In the genomic region with DNA sequence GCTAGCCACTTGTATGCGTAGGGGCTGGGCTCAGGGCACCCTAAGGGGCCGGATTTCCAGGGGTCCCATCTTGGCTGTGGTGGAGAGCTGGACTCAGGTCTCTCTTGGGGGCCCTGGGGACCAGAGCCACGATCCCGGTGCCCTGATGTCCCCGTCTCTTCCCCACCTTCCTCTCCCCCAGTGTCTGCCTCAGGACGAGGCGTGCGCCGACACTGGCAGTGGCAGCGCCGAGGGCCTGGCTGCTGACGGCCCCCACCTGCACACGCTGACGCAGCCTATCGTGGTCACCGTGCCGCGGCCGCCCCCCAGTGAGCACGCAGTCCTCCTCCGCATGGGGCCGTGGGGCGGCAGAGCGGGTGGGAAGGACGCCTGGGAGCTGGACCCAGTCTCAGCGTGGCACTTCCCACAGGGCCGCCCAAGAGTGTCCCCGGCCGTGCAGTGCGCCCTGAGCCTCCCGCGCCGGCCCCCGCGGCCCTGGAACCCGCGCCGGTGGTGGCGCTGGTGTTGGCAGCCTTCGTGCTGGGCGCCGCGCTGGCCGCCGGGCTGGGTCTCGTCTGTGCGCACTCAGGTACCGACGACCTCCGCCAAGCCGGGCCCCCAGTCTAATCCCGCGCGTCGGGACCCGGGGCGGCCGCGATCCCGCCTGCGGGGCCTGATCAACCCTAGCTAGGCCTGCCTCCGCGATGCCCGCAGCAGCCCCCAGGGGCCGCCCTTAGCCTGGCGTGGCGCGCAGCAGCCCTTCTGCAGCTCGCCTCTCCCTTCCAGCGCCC, we compare ENCODE assay signal across 8 cellular contexts. TPM values are rescaled to one million over a fixed set of nuclear protein-coding genes. Genes with fewer than 3 reads are reported as not detected.
A peak's percentile ranks its signal among the peaks of the same experiment; 100 is the strongest.
DNase-seq lines count a peak whose midpoint lies in the region; ATAC-seq and TF ChIP-seq lines count a peak whose summit lies in the region.

No MANE protein-coding gene starts in this region.

- BruUV-seq in Calu3 (replicated peaks; lab: Mats Ljungman, UMichigan): no TSS peak

- peak; percentile 62 for DNase-seq in Calu3
- peak; percentile 74 for DNase-seq in Karpas-422
- peak; percentile 87 for DNase-seq in chondrocyte (ENCODE audit: low spot score)
- DNase-seq in left lung: peak in 1 of 2 donors; percentile 85
- DNase-seq in stimulated activated naive CD4-positive, alpha-beta T cell treated with Interleukin-2 at 50 U/mL for 16 hours (lab: John Stamatoyannopoulos, UW): peak; percentile 52
- DNase-seq in posterior vena cava (ENCODE audit: low spot score): no peak
- no peak for DNase-seq in DMS153 treated with DMSO at 0.1 percent for 48 hours (lab: John Stamatoyannopoulos, UW; ENCODE audit: unreplicated experiment)

- H3K27ac Mint-ChIP-seq in Calu3 (ENCODE audit: unreplicated experiment): no peak overlapping the region
- no peak overlapping the region for H3K27ac Mint-ChIP-seq in chondrocyte (ENCODE audit: unreplicated experiment)

- TF ChIP-seq CTCF in Calu3 (IDR thresholded peaks at IDR 0.05; ENCODE audit: unreplicated experiment): peak; percentile 62
- peak; percentile 80 for TF ChIP-seq CTCF in chondrocyte (IDR thresholded peaks at IDR 0.05)
- peak; percentile 32 to 53 for TF ChIP-seq CTCF in left lung (IDR thresholded peaks at IDR 0.05)

- H3K4me3 Mint-ChIP-seq in Calu3 (ENCODE audit: low read depth, unreplicated experiment) (peak overlapping the region; percentile 65), chondrocyte (ENCODE audit: unreplicated experiment) (peak overlapping the region; percentile 74)

- ATAC-seq in activated CD4-positive, CD25-positive, alpha-beta regulatory T cell treated with anti-CD3 and anti-CD28 coated beads, Interleukin-2, amount 50 U/mL, for 24 hours: peak; percentile 25 to 34
- no peak for ATAC-seq in left lung

- no peaks in the 10 kb centered on the region for H3K27me3 Mint-ChIP-seq in Calu3 (ENCODE audit: unreplicated experiment)
- H3K27me3 Mint-ChIP-seq in chondrocyte (ENCODE audit: low read depth): no peaks in the 10 kb centered on the region

- no peak overlapping the region for H3K27ac ChIP-seq in Karpas-422 (ENCODE audit: low read length)
- H3K27ac ChIP-seq in left lung: no peak overlapping the region

- CTCF ChIA-PET in Calu3 (lab: Charles Lee): interaction anchor here (0.7 kb wide), 1 partner anchor 26 kb away, joined by 4 read pairs; a partner anchor contains a TSS

- no peaks in the 10 kb centered on the region for H3K27me3 ChIP-seq in Karpas-422 (ENCODE audit: low read length)
- peaks cover 42 to 62% of the 10 kb centered on the region in 2 donors for H3K27me3 ChIP-seq in left lung

- peak overlapping the region; percentile 65 for H3K9ac ChIP-seq in Karpas-422 (ENCODE audit: low read length)

- H3K4me3 ChIP-seq in Karpas-422 (ENCODE audit: low read length) (peak overlapping the region; percentile 57; the same call in 1 of the 2 replicates), left lung (peak overlapping the region in 1 of 2 donors; percentile 33)

- H4K20me1 ChIP-seq in Karpas-422 (ENCODE audit: insufficient read depth, low read depth, low read length): peaks cover 16% of the 10 kb centered on the region; the same call in 1 of the 2 replicates

- H3K4me1 Mint-ChIP-seq in Calu3 (ENCODE audit: low read depth, unreplicated experiment) (peaks cover 8% of the 10 kb centered on the region), chondrocyte (ENCODE audit: low read depth) (peaks cover 40% of the 10 kb centered on the region)

- H3K9me2 ChIP-seq in Karpas-422 (replicated peaks; ENCODE audit: insufficient read depth, low read length): no peaks in the 10 kb centered on the region

- H3K36me3 Mint-ChIP-seq in Calu3 (ENCODE audit: insufficient read depth, unreplicated experiment) (peaks cover 41% of the 10 kb centered on the region), chondrocyte (ENCODE audit: low read depth) (peaks cover 4% of the 10 kb centered on the region)

- intact Hi-C loops in Calu3 (cut with micrococcal nuclease; ENCODE audit: unreplicated experiment): no loop called here
- intact Hi-C loops in left lung (cut with DNase I): no loop called here
- intact Hi-C loops in posterior vena cava (cut with DNase I): no loop called here

- H3K4me1 ChIP-seq in Karpas-422 (ENCODE audit: low read length) (peaks cover 41% of the 10 kb centered on the region), left lung (peaks cover 27 to 60% of the 10 kb centered on the region in 2 donors)

- no peak overlapping the region for H2AFZ ChIP-seq in Karpas-422 (ENCODE audit: low read length)

- no peaks in the 10 kb centered on the region for H3K79me2 ChIP-seq in Karpas-422 (ENCODE audit: low read length)

- H3K36me3 ChIP-seq in Karpas-422 (ENCODE audit: insufficient read depth, low read length): 0 out of 2 replicates have a peak, but pooled peaks cover 2% of the 10 kb centered on the region
- H3K36me3 ChIP-seq in left lung: peaks cover 0 to 25% of the 10 kb centered on the region in 2 donors

- peak overlapping the region; percentile 62 for H3K4me2 ChIP-seq in Karpas-422 (ENCODE audit: low read depth, low read length, poor library complexity, severe bottlenecking)

- H3K9me3 ChIP-seq in Karpas-422 (ENCODE audit: low read length) (no peaks in the 10 kb centered on the region), left lung (no peaks in the 10 kb centered on the region)

- H3K9me3 Mint-ChIP-seq in Calu3 (ENCODE audit: low read depth, unreplicated experiment): no peaks in the 10 kb centered on the region
- no peaks in the 10 kb centered on the region for H3K9me3 Mint-ChIP-seq in chondrocyte (ENCODE audit: low read depth)

RNA-seq across cellular contexts. Expression of a gene that starts 2.7 kb away (rescaled TPM):
- total RNA-seq in Calu3 (2022) (12.1 and 16.4 TPM in 2 replicates), chondrocyte (17.1 to 27.9 TPM (median 26.4 TPM) in 3 replicates), left lung (10 to 100 TPM; 15.2 to 20.5 TPM), posterior vena cava (10 to 100 TPM; 25.4 to 28.7 TPM)
- 9.8 and 22.0 TPM in 2 replicates for total RNA-seq in Karpas-422 (2014; rRNA removed; shearing (Covaris generic); ENCODE audit: low replicate concordance)

RNA-seq across cellular contexts. Expression of a gene that starts 2.8 kb away (rescaled TPM):
- total RNA-seq in Calu3 (2022): 0.94 and 1.6 TPM in 2 replicates
- total RNA-seq in Karpas-422 (2014; rRNA removed; shearing (Covaris generic); ENCODE audit: low replicate concordance): not detected in 2 replicates
- 8.1 to 11.6 TPM (median 11.2 TPM) in 3 replicates for total RNA-seq in chondrocyte
- under 1 TPM; 0.29 to 0.55 TPM for total RNA-seq in left lung
- 1 to 10 TPM; 1.5 to 4.4 TPM for total RNA-seq in posterior vena cava

RNA-seq across cellular contexts. Expression of a gene that starts 8.5 kb away (rescaled TPM):
- total RNA-seq in Calu3 (2022): 12.0 and 12.2 TPM in 2 replicates
- 0.18 TPM in 1 of 2 replicates, not detected in the other for total RNA-seq in Karpas-422 (2014; rRNA removed; shearing (Covaris generic); ENCODE audit: low replicate concordance)
- 21.8 to 41.5 TPM (median 36.0 TPM) in 3 replicates for total RNA-seq in chondrocyte
- total RNA-seq in left lung: 1 to 10 TPM; 6.5 to 8.5 TPM
- 10 to 100 TPM in 1 of 2 donors, 1 to 10 TPM in 1; 5.9 to 11.7 TPM for total RNA-seq in posterior vena cava

RNA-seq across cellular contexts. Expression of a gene that starts 13.8 kb away (rescaled TPM):
- total RNA-seq in Calu3 (2022) (27.0 and 28.0 TPM in 2 replicates), chondrocyte (24.4 to 27.5 TPM (median 25.7 TPM) in 3 replicates), left lung (10 to 100 TPM; 30.5 to 31.1 TPM), posterior vena cava (10 to 100 TPM; 22.2 to 26.6 TPM)
- total RNA-seq in Karpas-422 (2014; rRNA removed; shearing (Covaris generic); ENCODE audit: low replicate concordance): 10.4 and 14.4 TPM in 2 replicates

RNA-seq across cellular contexts. Expression of a gene that starts 26.0 kb away (rescaled TPM):
- total RNA-seq in Calu3 (2022) (55.0 and 57.8 TPM in 2 replicates), chondrocyte (47.1 to 75.4 TPM (median 68.0 TPM) in 3 replicates), left lung (10 to 100 TPM; 42.2 to 52.1 TPM), posterior vena cava (10 to 100 TPM; 37.2 to 47.8 TPM)
- 43.7 and 53.1 TPM in 2 replicates for total RNA-seq in Karpas-422 (2014; rRNA removed; shearing (Covaris generic); ENCODE audit: low replicate concordance)

Comparison
In these comparisons a context has a peak if more than half of its experiments do, and no peak if none do; other contexts are left out.
1. DNase-seq: peak in Calu3 (single experiment), Karpas-422 (single experiment), chondrocyte (single experiment) and stimulated activated naive CD4-positive, alpha-beta T cell treated with Interleukin-2 at 50 U/mL for 16 hours (single experiment); none in posterior vena cava (single experiment) and DMS153 treated with DMSO at 0.1 percent for 48 hours (single experiment).
2. Peak in every context shown above with its lines, with median percentiles within 50 percentile points of each other: CTCF ChIP-seq.